In genomic region chr21:36512971-36513370, GRCh38 we compare ENCODE assay signal across 28 cellular contexts. TPM values are rescaled to one million over a fixed set of nuclear protein-coding genes. Genes with fewer than 3 reads are reported as not detected.
"Had no signal": no experiment of that assay in that cellular context is flagged by ENCODE, and none has a peak within 500 bp of the region (broad histone marks: within the 10 kb centered on the region; RNA-seq: fewer than 3 reads in every experiment).

No MANE protein-coding gene starts in this region.

- H3K4me1 ChIP-seq: Peyer's patch, SJSA1 had no signal

- H3K36me3 Mint-ChIP-seq: activated CD8-positive, alpha-beta memory T cell treated with anti-CD3 and anti-CD28 coated beads, Interleukin-2, amount 10 ng/mL, durations not matched to agents 7 days and 5 days; activated naive CD4-positive, alpha-beta T cell treated with anti-CD3 and anti-CD28 coated beads, Interleukin-2, amount 10 ng/mL, durations not matched to agents 7 days and 5 days; activated naive CD8-positive, alpha-beta T cell treated with anti-CD3 and anti-CD28 coated beads for 36 hours had no signal

- H3K9me3 ChIP-seq: Peyer's patch, SJSA1 had no signal

- ATAC-seq: activated CD8-positive, alpha-beta memory T cell treated with anti-CD3 and anti-CD28 coated beads, Interleukin-2, amount 10 ng/mL, durations not matched to agents 7 days and 5 days; activated T-cell treated with anti-CD3 and anti-CD28 coated beads, Interleukin-2, amount 50 U/mL, for 4 hours; SK-N-SH treated with all-trans-retinoic acid at 6 μM for 48 hours had no signal

- H3K27ac Mint-ChIP-seq: activated B cell treated with CpG ODN at 0.5 μM for 24 hours; activated CD4-positive, alpha-beta T cell treated with anti-CD3 and anti-CD28 coated beads, Interleukin-2, amount 10 ng/mL, durations not matched to agents 24 days and 14 days; activated CD8-positive, alpha-beta memory T cell treated with anti-CD3 and anti-CD28 coated beads, Interleukin-2, amount 10 ng/mL, durations not matched to agents 7 days and 5 days; activated naive CD4-positive, alpha-beta T cell treated with anti-CD3 and anti-CD28 coated beads, Interleukin-2, amount 10 ng/mL, durations not matched to agents 7 days and 5 days; activated naive CD8-positive, alpha-beta T cell treated with anti-CD3 and anti-CD28 coated beads for 36 hours; T-helper 1 cell treated with Interleukin-12 subunit alpha and Interleukin-12 subunit beta and Interleukin-4 antibody, amounts not matched to agents 30 μg/mL and 1 μg/mL, for 36 hours had no signal

- H3K9me3 Mint-ChIP-seq: activated B cell treated with CpG ODN at 0.5 μM for 24 hours; activated CD4-positive, alpha-beta T cell treated with anti-CD3 and anti-CD28 coated beads, Interleukin-2, amount 10 ng/mL, durations not matched to agents 24 days and 14 days; activated naive CD4-positive, alpha-beta T cell treated with anti-CD3 and anti-CD28 coated beads, Interleukin-2, amount 10 ng/mL, durations not matched to agents 7 days and 5 days; activated naive CD8-positive, alpha-beta T cell treated with anti-CD3 and anti-CD28 coated beads for 36 hours; activated T-cell treated with anti-CD3 and anti-CD28 coated beads, Interleukin-2, amount 50 U/mL, for 4 hours; T-helper 1 cell treated with Interleukin-12 subunit alpha and Interleukin-12 subunit beta and Interleukin-4 antibody, amounts not matched to agents 30 μg/mL and 1 μg/mL, for 36 hours had no signal

- H3K27ac ChIP-seq: brain microvascular endothelial cell, cardiac muscle cell, Peyer's patch, RWPE1, SJSA1 had no signal

- H3K4me1 Mint-ChIP-seq: activated CD4-positive, alpha-beta T cell treated with anti-CD3 and anti-CD28 coated beads, Interleukin-2, amount 10 ng/mL, durations not matched to agents 24 days and 14 days had no signal

- H3K27me3 Mint-ChIP-seq: activated naive CD8-positive, alpha-beta T cell treated with anti-CD3 and anti-CD28 coated beads for 36 hours had no signal

- H3K4me3 Mint-ChIP-seq: activated B cell treated with CpG ODN at 0.5 μM for 24 hours; activated CD4-positive, alpha-beta T cell treated with anti-CD3 and anti-CD28 coated beads, Interleukin-2, amount 10 ng/mL, durations not matched to agents 24 days and 14 days; activated CD8-positive, alpha-beta memory T cell treated with anti-CD3 and anti-CD28 coated beads, Interleukin-2, amount 10 ng/mL, durations not matched to agents 7 days and 5 days; activated naive CD4-positive, alpha-beta T cell treated with anti-CD3 and anti-CD28 coated beads, Interleukin-2, amount 10 ng/mL, durations not matched to agents 7 days and 5 days; activated naive CD8-positive, alpha-beta T cell treated with anti-CD3 and anti-CD28 coated beads for 36 hours; activated T-cell treated with anti-CD3 and anti-CD28 coated beads, Interleukin-2, amount 50 U/mL, for 4 hours; T-helper 1 cell treated with Interleukin-12 subunit alpha and Interleukin-12 subunit beta and Interleukin-4 antibody, amounts not matched to agents 30 μg/mL and 1 μg/mL, for 36 hours had no signal

- H3K36me3 ChIP-seq: brain microvascular endothelial cell, cardiac muscle cell, Peyer's patch, SJSA1 had no signal

- H3K27me3 ChIP-seq: cardiac muscle cell, Peyer's patch, SJSA1 had no signal

- H3K4me3 ChIP-seq: cardiac muscle cell, Peyer's patch, SJSA1 had no signal

- DNase-seq: activated CD4-positive, alpha-beta T cell treated with anti-CD3 and anti-CD28 coated beads for 1 hour; activated CD4-positive, alpha-beta T cell treated with anti-CD3 and anti-CD28 coated beads, Interleukin-2, amount 10 ng/mL, durations not matched to agents 24 days and 14 days; activated CD4-positive, alpha-beta T cell treated with anti-CD3 and anti-CD28 coated beads, Interleukin-2, amount 50 U/mL, for 48 hours; activated CD8-positive, alpha-beta memory T cell treated with anti-CD3 and anti-CD28 coated beads, Interleukin-2, amount 10 ng/mL, durations not matched to agents 7 days and 5 days; activated gamma-delta T cell treated with Interleukin-2 at 50 U/mL for 16 hours; activated naive CD4-positive, alpha-beta T cell treated with anti-CD3 and anti-CD28 coated beads, Interleukin-2, amount 10 ng/mL, durations not matched to agents 7 days and 5 days; activated naive CD8-positive, alpha-beta T cell treated with anti-CD3 and anti-CD28 coated beads for 36 hours; activated T-cell treated with anti-CD3 and anti-CD28 coated beads, Interleukin-2, amount 50 U/mL, for 4 hours; brain microvascular endothelial cell; NCI-H1048; NCI-H146; NCI-H187 treated with DMSO at 0.1 percent for 48 hours; NCI-H2107; NCI-H2171 treated with DMSO at 0.1 percent for 48 hours; NCI-H345; NCI-H510A; NCI-H526 treated with DMSO at 0.1 percent for 48 hours; NCI-H82; Peyer's patch; Right ventricle myocardium superior had no signal

RNA-seq across cellular contexts. Expression of gene CLDN14, which starts 33.0 kb away (rescaled TPM):
- total RNA-seq: activated CD4-positive, alpha-beta T cell treated with anti-CD3 and anti-CD28 coated beads, Interleukin-2, amount 10 ng/mL, durations not matched to agents 24 days and 14 days; activated CD8-positive, alpha-beta memory T cell treated with anti-CD3 and anti-CD28 coated beads, Interleukin-2, amount 10 ng/mL, durations not matched to agents 7 days and 5 days; activated naive CD8-positive, alpha-beta T cell treated with anti-CD3 and anti-CD28 coated beads for 36 hours; activated T-cell treated with anti-CD3 and anti-CD28 coated beads, Interleukin-2, amount 50 U/mL, for 4 hours; cardiac muscle cell; LHCN-M2; M059J; Peyer's patch; Right ventricle myocardium superior; SJSA1 had no signal
